ENCODE assay signal across 8 cellular contexts in genomic region chr1:168234846-168235547, GRCh38. TPM values are rescaled to one million over a fixed set of nuclear protein-coding genes. Genes with fewer than 3 reads are reported as not detected.
A peak's percentile ranks its signal among the peaks of the same experiment; 100 is the strongest.
DNase-seq lines count a peak whose midpoint lies in the region; ATAC-seq and TF ChIP-seq lines count a peak whose summit lies in the region.

No MANE protein-coding gene starts in this region.

- no peaks in the 10 kb centered on the region for H3K27me3 ChIP-seq in PC-9 (ENCODE audit: insufficient read depth, low read depth)
- H3K27me3 ChIP-seq in suprapubic skin, result no peaks in the 10 kb centered on the region

- intact Hi-C loops in PC-9 (cut with micrococcal nuclease; ENCODE audit: unreplicated experiment), result loop anchor here (1.0 to 5.0 kb wide), 4 partner anchors 67 to 202 kb away; no protein-coding TSS in a partner anchor

- peaks cover 29% of the 10 kb centered on the region for H3K79me2 ChIP-seq in PC-9 (ENCODE audit: low read depth)

- CTCF ChIA-PET in PC-9 (lab: Charles Lee), result interaction anchor here (0.5 to 2.4 kb wide), 6 partner anchors 8 to 163 kb away, joined by 3 to 30 read pairs (median 4); no protein-coding TSS in a partner anchor

- DNase-seq in DMS153 (lab: John Stamatoyannopoulos, UW), result peak; percentile 35
- DNase-seq in PC-9, result no peak
- DNase-seq in amniotic epithelial cell (ENCODE audit: low read depth), result peak; percentile 58
- DNase-seq in iris pigment epithelial cell (ENCODE audit: low read depth), result peak; percentile 60
- DNase-seq in suprapubic skin (ENCODE audit: low spot score in 2 of 2), result no peak

- peaks cover 17% of the 10 kb centered on the region for H3K4me1 ChIP-seq in PC-9 (replicated peaks; ENCODE audit: insufficient read depth)
- H3K4me1 ChIP-seq in suprapubic skin, result peaks cover 30% of the 10 kb centered on the region

- H3K4me3 ChIP-seq in PC-9 (no peak overlapping the region), suprapubic skin (no peak overlapping the region)

- TF ChIP-seq CTCF in PC-9 (conservative IDR thresholded peaks at IDR 0.05) (peak; percentile 69), suprapubic skin (IDR thresholded peaks at IDR 0.05) (peak; percentile 27 to 50)

- BruUV-seq in PC-9 (replicated peaks; lab: Mats Ljungman, UMichigan), result no TSS peak

- H3K36me3 ChIP-seq in PC-9 (ENCODE audit: low read depth) (peaks cover 16% of the 10 kb centered on the region; the same call in 1 of the 2 replicates), suprapubic skin (peaks cover 63% of the 10 kb centered on the region)

- no peaks in the 10 kb centered on the region; the same call in 1 of the 2 replicates for H4K20me1 ChIP-seq in PC-9 (ENCODE audit: insufficient read depth)

- no peaks in the 10 kb centered on the region for H3K9me2 ChIP-seq in PC-9 (ENCODE audit: insufficient read depth)

- POLR2A ChIA-PET in PC-9 (lab: Charles Lee; ENCODE audit: unreplicated experiment), result no interaction called here

- H3K9me3 ChIP-seq in PC-9 (ENCODE audit: insufficient read depth, low read depth) (no peaks in the 10 kb centered on the region), suprapubic skin (no peaks in the 10 kb centered on the region)

- peaks cover 11% of the 10 kb centered on the region; the same call in 1 of the 2 replicates for H3F3A ChIP-seq in PC-9 (ENCODE audit: insufficient read depth, low read depth)

- H3K27ac ChIP-seq in PC-9 (no peak overlapping the region), suprapubic skin (no peak overlapping the region)

- no peak overlapping the region for H2AFZ ChIP-seq in PC-9

- TF ChIP-seq POLR2A in suprapubic skin (IDR thresholded peaks at IDR 0.05), result no peak

- no peak for TF ChIP-seq EP300 in suprapubic skin (IDR thresholded peaks at IDR 0.05)

- ATAC-seq in GM19397 (IDR thresholded peaks at IDR 0.05; ENCODE audit: unreplicated experiment), result peak; percentile 78
- ATAC-seq in HG03520 (IDR thresholded peaks at IDR 0.05; ENCODE audit: unreplicated experiment), result peak; percentile 88
- no peak for ATAC-seq in GM18858 (IDR thresholded peaks at IDR 0.05; ENCODE audit: unreplicated experiment)

- H3K4me2 ChIP-seq in PC-9, result no peak overlapping the region

- WGBS in suprapubic skin, result 94% methylated on average over 8 of the region's 8 CpGs

RNA-seq across cellular contexts. Expression of gene SFT2D2, which starts 9.2 kb away (rescaled TPM):
- total RNA-seq in PC-9 (2021) (54.4 and 66.8 TPM in 2 replicates), suprapubic skin (10 to 100 TPM; 42.5 to 77.9 (median 58.4) TPM)

RNA-seq across cellular contexts. Expression of gene TBX19, which starts 45.7 kb away (rescaled TPM):
- total RNA-seq in PC-9 (2021) (1.5 and 2.0 TPM in 2 replicates), suprapubic skin (1 to 10 TPM; 1.8 to 6.7 (median 2.8) TPM)

RNA-seq across cellular contexts. Expression of gene TIPRL, which starts 56.2 kb away (rescaled TPM):
- total RNA-seq in PC-9 (2021), result 34.1 and 47.7 TPM in 2 replicates
- total RNA-seq in suprapubic skin, result 10 to 100 TPM; 13.7 to 37.5 (median 18.9) TPM

Comparison
In these comparisons a context has a peak if more than half of its experiments do, and no peak if none do; other contexts are left out.
1. DNase-seq: peak in DMS153 (single experiment), amniotic epithelial cell (single experiment) and iris pigment epithelial cell (single experiment); none in PC-9 (0 of 2) and suprapubic skin (0 of 2).